8 cellular contexts compared by ENCODE assay signal in the genomic region with DNA sequence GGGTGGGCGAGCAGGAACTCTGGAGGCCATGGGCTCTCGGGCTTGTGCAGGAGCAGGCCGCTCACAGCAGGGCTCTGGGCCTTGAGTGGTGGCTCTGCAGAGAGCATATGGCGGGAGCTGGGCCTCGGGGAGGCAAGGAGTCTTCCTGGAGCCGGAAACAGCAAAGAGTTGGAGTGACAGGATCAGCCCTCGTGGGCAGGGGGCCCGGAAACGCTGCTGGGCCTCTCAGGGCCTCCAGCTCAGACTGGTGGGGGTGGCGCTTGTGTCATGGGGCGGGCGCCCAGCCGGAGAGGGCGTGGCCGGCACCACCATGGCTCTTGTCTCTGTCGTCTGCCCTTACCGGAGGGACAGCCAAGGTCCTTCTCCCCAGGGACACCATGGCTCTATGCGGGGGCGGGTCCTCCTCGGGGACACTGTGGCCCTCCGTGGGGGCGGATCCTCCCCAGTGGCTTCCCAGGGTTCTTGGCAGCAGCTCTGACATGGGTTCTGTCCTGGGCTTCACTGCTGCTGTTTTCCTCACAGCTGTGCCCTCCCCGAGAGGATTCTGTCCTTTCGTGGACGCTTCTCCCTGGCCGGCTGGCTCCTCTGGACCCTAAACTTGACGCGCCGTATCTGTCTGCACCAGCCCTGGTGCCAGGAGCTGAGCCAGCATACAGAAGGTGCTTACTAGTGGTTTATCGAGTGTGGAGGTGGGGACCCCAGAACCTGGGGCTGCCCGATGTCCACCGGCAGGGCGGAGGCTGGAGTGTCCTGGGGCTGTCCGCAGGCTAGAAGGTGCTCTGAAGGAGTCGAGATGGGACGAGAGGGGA. TPM values are rescaled to one million over a fixed set of nuclear protein-coding genes. Genes with fewer than 3 reads are reported as not detected.
DNase-seq lines count a peak whose midpoint lies in the region; ATAC-seq and TF ChIP-seq lines count a peak whose summit lies in the region.

No MANE protein-coding gene starts in this region.

- no peak overlapping the region for H3K9ac ChIP-seq in HUES48 (ENCODE audit: low read depth, low read length)

- H3K4me3 Mint-ChIP-seq in activated CD8-positive, alpha-beta memory T cell treated with anti-CD3 and anti-CD28 coated beads, Interleukin-2, amount 10 ng/mL, durations not matched to agents 7 days and 5 days = no peak overlapping the region
- peak overlapping the region; percentile 47 for H3K4me3 Mint-ChIP-seq in natural killer cell
- peak overlapping the region; percentile 32 for H3K4me3 Mint-ChIP-seq in stimulated activated naive CD8-positive, alpha-beta T cell treated with anti-CD3 and anti-CD28 coated beads, Interleukin-15, Interleukin-2, amounts not matched to agents 100 ng/mL and 50 ng/mL, for 24 hours

- DNase-seq in ELF-1 (ENCODE audit: low read depth, low spot score) = peak; percentile 90
- DNase-seq in activated CD8-positive, alpha-beta memory T cell treated with anti-CD3 and anti-CD28 coated beads, Interleukin-2, amount 10 ng/mL, durations not matched to agents 7 days and 5 days = peak; percentile 75
- peak; percentile 72 to 77 for DNase-seq in erythroblast (lab: John Stamatoyannopoulos, UW)
- DNase-seq in natural killer cell = peak; percentile 68
- no peak for DNase-seq in NCI-H2081 treated with DMSO at 0.1 percent for 48 hours (lab: John Stamatoyannopoulos, UW)

- CTCF ChIA-PET in activated CD8-positive, alpha-beta memory T cell treated with anti-CD3 and anti-CD28 coated beads, Interleukin-2, amount 10 ng/mL, durations not matched to agents 7 days and 5 days (lab: Charles Lee) = interaction anchor here (0.9 to 2.1 kb wide), 7 partner anchors 8 to 93 kb away, joined by 3 to 9 read pairs (median 4); no protein-coding TSS in a partner anchor

- peaks cover 15% of the 10 kb centered on the region for H3K4me1 Mint-ChIP-seq in activated CD8-positive, alpha-beta memory T cell treated with anti-CD3 and anti-CD28 coated beads, Interleukin-2, amount 10 ng/mL, durations not matched to agents 7 days and 5 days
- H3K4me1 Mint-ChIP-seq in natural killer cell = peaks cover 35 to 51% of the 10 kb centered on the region in 2 donors
- peaks cover 43% of the 10 kb centered on the region for H3K4me1 Mint-ChIP-seq in stimulated activated naive CD8-positive, alpha-beta T cell treated with anti-CD3 and anti-CD28 coated beads, Interleukin-15, Interleukin-2, amounts not matched to agents 100 ng/mL and 50 ng/mL, for 24 hours (ENCODE audit: low read depth)

- H3K9me3 Mint-ChIP-seq in activated CD8-positive, alpha-beta memory T cell treated with anti-CD3 and anti-CD28 coated beads, Interleukin-2, amount 10 ng/mL, durations not matched to agents 7 days and 5 days (ENCODE audit: low read depth) = no peaks in the 10 kb centered on the region
- no peaks in the 10 kb centered on the region for H3K9me3 Mint-ChIP-seq in natural killer cell
- no peaks in the 10 kb centered on the region for H3K9me3 Mint-ChIP-seq in stimulated activated naive CD8-positive, alpha-beta T cell treated with anti-CD3 and anti-CD28 coated beads, Interleukin-15, Interleukin-2, amounts not matched to agents 100 ng/mL and 50 ng/mL, for 24 hours

- no peaks in the 10 kb centered on the region for H3K27me3 ChIP-seq in HUES48 (ENCODE audit: control insufficient read depth, insufficient read depth, low read length)

- H3K4me3 ChIP-seq in HUES48 (ENCODE audit: low read depth, low read length) = no peak overlapping the region

- no peaks in the 10 kb centered on the region for H3K36me3 Mint-ChIP-seq in activated CD8-positive, alpha-beta memory T cell treated with anti-CD3 and anti-CD28 coated beads, Interleukin-2, amount 10 ng/mL, durations not matched to agents 7 days and 5 days
- no peaks in the 10 kb centered on the region for H3K36me3 Mint-ChIP-seq in natural killer cell
- H3K36me3 Mint-ChIP-seq in stimulated activated naive CD8-positive, alpha-beta T cell treated with anti-CD3 and anti-CD28 coated beads, Interleukin-15, Interleukin-2, amounts not matched to agents 100 ng/mL and 50 ng/mL, for 24 hours (ENCODE audit: low read depth) = no peaks in the 10 kb centered on the region

- peaks cover 22% of the 10 kb centered on the region for H3K4me1 ChIP-seq in HUES48 (ENCODE audit: control insufficient read depth, insufficient read depth, low read length)

- H3K27me3 Mint-ChIP-seq in activated CD8-positive, alpha-beta memory T cell treated with anti-CD3 and anti-CD28 coated beads, Interleukin-2, amount 10 ng/mL, durations not matched to agents 7 days and 5 days = no peaks in the 10 kb centered on the region
- no peaks in the 10 kb centered on the region for H3K27me3 Mint-ChIP-seq in natural killer cell (ENCODE audit: low read depth in 2 of 2)
- no peaks in the 10 kb centered on the region for H3K27me3 Mint-ChIP-seq in stimulated activated naive CD8-positive, alpha-beta T cell treated with anti-CD3 and anti-CD28 coated beads, Interleukin-15, Interleukin-2, amounts not matched to agents 100 ng/mL and 50 ng/mL, for 24 hours

- TF ChIP-seq POLR2A in erythroblast (IDR thresholded peaks at IDR 0.05; ENCODE audit: low read length) = no peak

- TF ChIP-seq CTCF in natural killer cell (IDR thresholded peaks at IDR 0.05) = no peak

- intact Hi-C loops in natural killer cell (cut with micrococcal nuclease) = no loop called here

- peaks cover 4% of the 10 kb centered on the region; the same call in 1 of the 2 replicates for H3K36me3 ChIP-seq in HUES48 (ENCODE audit: control insufficient read depth, insufficient read depth, low read length)

- H3K27ac ChIP-seq in HUES48 (ENCODE audit: low read depth, low read length) = peak overlapping the region; percentile 5

- H3K9me3 ChIP-seq in HUES48 (ENCODE audit: control insufficient read depth, insufficient read depth, low read length) = no peaks in the 10 kb centered on the region

- peak; percentile 86 for ATAC-seq in activated CD8-positive, alpha-beta memory T cell treated with anti-CD3 and anti-CD28 coated beads, Interleukin-2, amount 10 ng/mL, durations not matched to agents 7 days and 5 days
- ATAC-seq in natural killer cell = peak; percentile 83 to 93 (median 85)
- no peak for ATAC-seq in HG03521 (IDR thresholded peaks at IDR 0.05; ENCODE audit: unreplicated experiment)

- peak overlapping the region; percentile 32 for H3K27ac Mint-ChIP-seq in activated CD8-positive, alpha-beta memory T cell treated with anti-CD3 and anti-CD28 coated beads, Interleukin-2, amount 10 ng/mL, durations not matched to agents 7 days and 5 days
- peak overlapping the region; percentile 77 to 85 for H3K27ac Mint-ChIP-seq in natural killer cell
- H3K27ac Mint-ChIP-seq in stimulated activated naive CD8-positive, alpha-beta T cell treated with anti-CD3 and anti-CD28 coated beads, Interleukin-15, Interleukin-2, amounts not matched to agents 100 ng/mL and 50 ng/mL, for 24 hours = peak overlapping the region; percentile 40

RNA-seq across cellular contexts. Expression of gene FBRSL1, which starts 17.0 kb away (rescaled TPM):
- total RNA-seq in activated CD8-positive, alpha-beta memory T cell treated with anti-CD3 and anti-CD28 coated beads, Interleukin-2, amount 10 ng/mL, durations not matched to agents 7 days and 5 days = 10 to 100 TPM; 48.1 to 48.6 TPM
- total RNA-seq in natural killer cell = 10 to 100 TPM; 67.5 to 78.0 (median 76.2) TPM
